Comparison of ENCODE assay signal across 8 cellular contexts in the genomic region with DNA sequence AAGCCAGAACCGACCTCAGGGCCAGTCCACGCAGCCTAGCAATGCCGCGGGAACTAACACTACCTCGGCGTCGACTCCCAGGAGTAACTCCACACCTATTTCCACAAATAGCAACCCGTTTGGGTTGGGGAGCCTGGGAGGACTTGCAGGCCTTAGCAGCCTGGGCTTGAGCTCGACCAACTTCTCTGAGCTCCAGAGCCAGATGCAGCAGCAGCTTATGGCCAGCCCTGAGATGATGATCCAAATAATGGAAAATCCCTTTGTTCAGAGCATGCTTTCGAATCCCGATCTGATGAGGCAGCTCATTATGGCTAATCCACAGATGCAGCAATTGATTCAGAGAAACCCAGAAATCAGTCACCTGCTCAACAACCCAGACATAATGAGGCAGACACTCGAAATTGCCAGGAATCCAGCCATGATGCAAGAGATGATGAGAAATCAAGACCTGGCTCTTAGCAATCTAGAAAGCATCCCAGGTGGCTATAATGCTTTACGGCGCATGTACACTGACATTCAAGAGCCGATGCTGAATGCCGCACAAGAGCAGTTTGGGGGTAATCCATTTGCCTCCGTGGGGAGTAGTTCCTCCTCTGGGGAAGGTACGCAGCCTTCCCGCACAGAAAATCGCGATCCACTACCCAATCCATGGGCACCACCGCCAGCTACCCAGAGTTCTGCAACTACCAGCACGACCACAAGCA. TPM values are rescaled to one million over a fixed set of nuclear protein-coding genes. Genes with fewer than 3 reads are reported as not detected.
DNase-seq lines count a peak whose midpoint lies in the region; ATAC-seq and TF ChIP-seq lines count a peak whose summit lies in the region.

No MANE protein-coding gene starts in this region.

- ATAC-seq in HG03342 (IDR thresholded peaks at IDR 0.05; ENCODE audit: unreplicated experiment), result peak; percentile 4
- ATAC-seq in central memory CD8-positive, alpha-beta T cell (replicated peaks; ENCODE audit: extremely low read depth, poor library complexity, severe bottlenecking), result no peak

- H3K27ac Mint-ChIP-seq in central memory CD8-positive, alpha-beta T cell (ENCODE audit: low read depth), result peak overlapping the region; percentile 97

- no peaks in the 10 kb centered on the region for H3K27me3 Mint-ChIP-seq in central memory CD8-positive, alpha-beta T cell

- no peaks in the 10 kb centered on the region for H3K9me3 Mint-ChIP-seq in central memory CD8-positive, alpha-beta T cell

- no peak for TF ChIP-seq CTCF in GM13977 (IDR thresholded peaks at IDR 0.05; ENCODE audit: extremely low read depth, insufficient read depth, missing control alignments)

- in situ Hi-C loops in GM13977 (cut with MboI; ENCODE audit: low pct_unique_long_range_greater_than_20kb, low sequenced_read_pairs, unreplicated experiment), result loop anchor here (25.0 kb wide), 1 partner anchor 173 kb away; a partner anchor contains a TSS

- DNase-seq in NCI-H748 (lab: John Stamatoyannopoulos, UW; ENCODE audit: unreplicated experiment) (peak; percentile 49), NCI-H748 treated with DMSO at 0.1 percent for 48 hours (lab: John Stamatoyannopoulos, UW) (no peak), SK-N-DZ (ENCODE audit: low spot score) (peak; percentile 16), left kidney (ENCODE audit: low read depth, low spot score) (peak; percentile 43), GM13977 (ENCODE audit: low spot score) (no peak)
- DNase-seq in central memory CD8-positive, alpha-beta T cell (ENCODE audit: low spot score in 2 of 2), result peak in 1 of 2 donors; percentile 9
- DNase-seq in stimulated activated CD4-positive, alpha-beta T cell treated with anti-CD3 and anti-CD28 coated beads, Interleukin-15, amount 100 ng/mL, for 48 hours (ENCODE audit: low read depth in 2 of 2), result peak; percentile 34 to 35

- peak overlapping the region; percentile 84 for H3K4me3 Mint-ChIP-seq in central memory CD8-positive, alpha-beta T cell

- peaks cover 22% of the 10 kb centered on the region for H3K4me1 Mint-ChIP-seq in central memory CD8-positive, alpha-beta T cell

- peaks cover 14% of the 10 kb centered on the region for H3K36me3 Mint-ChIP-seq in central memory CD8-positive, alpha-beta T cell (ENCODE audit: insufficient read depth)

RNA-seq across cellular contexts. Expression of a gene that starts 0.9 kb away (rescaled TPM):
- 16.5 and 17.2 TPM in 2 replicates for polyA plus RNA-seq in SK-N-DZ (2014; cell fraction: cytosol; rRNA removed)
- 4.3 and 11.6 TPM in 2 replicates for polyA plus RNA-seq in SK-N-DZ (2014; cell fraction: nucleus; rRNA removed)

Comparison
In these comparisons a context has a peak if more than half of its experiments do, and no peak if none do; other contexts are left out.
1. DNase-seq: peak in NCI-H748 (single experiment), SK-N-DZ (single experiment), left kidney (single experiment) and stimulated activated CD4-positive, alpha-beta T cell treated with anti-CD3 and anti-CD28 coated beads, Interleukin-15, amount 100 ng/mL, for 48 hours (2 of 2); none in NCI-H748 treated with DMSO at 0.1 percent for 48 hours (single experiment) and GM13977 (single experiment).